Comparison of ENCODE assay signal across 2 cellular contexts in genomic region chr9:93750045-93750444, GRCh38.
TF ChIP-seq lines count a peak whose summit lies in the region.

No MANE protein-coding gene starts in this region.

TF ChIP-seq in HCT116, 20 proteins besides CTCF, POLR2A, EP300 and RAD21:
- TF ChIP-seq EZH2 (IDR thresholded peaks at IDR 0.05) (no peak), ZNF274 (IDR thresholded peaks at IDR 0.05; ENCODE audit: low read depth, low read length) (peak; percentile 41; the same call in 1 of the 2 replicates), ZBTB33 (IDR thresholded peaks at IDR 0.05; ENCODE audit: extremely low read depth, insufficient replicate concordance, low read length) (no peak), CBX3 (IDR thresholded peaks at IDR 0.05; ENCODE audit: low read depth) (no peak)

TF ChIP-seq in H1, 55 proteins besides CTCF, POLR2A, EP300 and RAD21:
- peak; percentile 62; the same call in 1 of the 2 replicates for TF ChIP-seq ZNF274 (IDR thresholded peaks at IDR 0.05; ENCODE audit: borderline replicate concordance, extremely low read depth, low read length)
- no peak for TF ChIP-seq CBX5 (IDR thresholded peaks at IDR 0.05; ENCODE audit: low read depth, low read length)
- no peak for TF ChIP-seq POU5F1 (IDR thresholded peaks at IDR 0.05; ENCODE audit: low read depth, low read length)
- TF ChIP-seq CHD1 (IDR thresholded peaks at IDR 0.05; ENCODE audit: low read depth, low read length), result no peak
